In genomic region chr16:81797443-81797842, GRCh38 we compare ENCODE assay signal across 9 cellular contexts. TPM values are rescaled to one million over a fixed set of nuclear protein-coding genes. Genes with fewer than 3 reads are reported as not detected.
DNase-seq lines count a peak whose midpoint lies in the region; ATAC-seq and TF ChIP-seq lines count a peak whose summit lies in the region.
"Had no signal": no experiment of that assay in that cellular context is flagged by ENCODE, and none has a peak within 500 bp of the region (broad histone marks: within the 10 kb centered on the region; RNA-seq: fewer than 3 reads in every experiment).

No MANE protein-coding gene starts in this region.

- H3K4me3 ChIP-seq in Loucy (ENCODE audit: low read length, poor library complexity, severe bottlenecking): no peak overlapping the region
- H3K4me3 ChIP-seq: lung had no signal

- H3K36me3 ChIP-seq in Loucy (ENCODE audit: insufficient read depth, low read length): no peaks in the 10 kb centered on the region

- DNase-seq in left ventricle myocardium superior: no peak
- no peak for DNase-seq in D341Med (ENCODE audit: low spot score)
- no peak for DNase-seq in middle frontal gyrus (ENCODE audit: extremely low spot score, low spot score)
- DNase-seq in H4 (ENCODE audit: low spot score): no peak
- DNase-seq in SW 1271 (lab: John Stamatoyannopoulos, UW): no peak

- no peaks in the 10 kb centered on the region for H3F3A ChIP-seq in Loucy (ENCODE audit: low read depth)

- peak overlapping the region; percentile 71 for H3K9ac ChIP-seq in Loucy (ENCODE audit: low read depth, low read length, poor library complexity, severe bottlenecking)

- intact Hi-C loops in left ventricle myocardium superior (cut with micrococcal nuclease): no loop called here

- H3K4me1 ChIP-seq in Loucy (ENCODE audit: insufficient read depth, low read length, poor library complexity, severe bottlenecking): peaks cover 36% of the 10 kb centered on the region

- peak overlapping the region; percentile 74 for H3K4me2 ChIP-seq in Loucy (ENCODE audit: low read depth, low read length, poor library complexity, severe bottlenecking)

- H3K9me3 ChIP-seq in Loucy (ENCODE audit: insufficient read depth, low read depth, low read length): no peaks in the 10 kb centered on the region

- H4K20me1 ChIP-seq in Loucy (ENCODE audit: insufficient read depth, low read length, poor library complexity, severe bottlenecking): no peaks in the 10 kb centered on the region

- H2AFZ ChIP-seq in Loucy (ENCODE audit: low read length): no peak overlapping the region

- peak; percentile 31 for ATAC-seq in GM18519 (IDR thresholded peaks at IDR 0.05; ENCODE audit: low FRiP score, unreplicated experiment)
- ATAC-seq in GM21723 (IDR thresholded peaks at IDR 0.05; ENCODE audit: unreplicated experiment): peak; percentile 47
- ATAC-seq in left ventricle myocardium superior: peak; percentile 32

- peaks cover 20% of the 10 kb centered on the region; the same call in 1 of the 2 replicates for H3K79me2 ChIP-seq in Loucy (ENCODE audit: insufficient read depth, low read length)

- no peak for TF ChIP-seq CTCF in Loucy (conservative IDR thresholded peaks at IDR 0.05; ENCODE audit: low read length)

- H3K27me3 ChIP-seq in Loucy (ENCODE audit: insufficient read depth, low read length, poor library complexity, severe bottlenecking): no peaks in the 10 kb centered on the region

- no peaks in the 10 kb centered on the region for H3K9me2 ChIP-seq in Loucy (replicated peaks; ENCODE audit: low read depth, low read length)

RNA-seq across cellular contexts. Expression of gene PLCG2, which starts 18.4 kb away (rescaled TPM):
- total RNA-seq in left ventricle myocardium superior: 5.2 TPM
- total RNA-seq in H4 (2014; rRNA removed; shearing (Covaris generic)): 2.2 and 3.2 TPM in 2 replicates
